Comparison of ENCODE assay signal across 9 cellular contexts in the genomic region with DNA sequence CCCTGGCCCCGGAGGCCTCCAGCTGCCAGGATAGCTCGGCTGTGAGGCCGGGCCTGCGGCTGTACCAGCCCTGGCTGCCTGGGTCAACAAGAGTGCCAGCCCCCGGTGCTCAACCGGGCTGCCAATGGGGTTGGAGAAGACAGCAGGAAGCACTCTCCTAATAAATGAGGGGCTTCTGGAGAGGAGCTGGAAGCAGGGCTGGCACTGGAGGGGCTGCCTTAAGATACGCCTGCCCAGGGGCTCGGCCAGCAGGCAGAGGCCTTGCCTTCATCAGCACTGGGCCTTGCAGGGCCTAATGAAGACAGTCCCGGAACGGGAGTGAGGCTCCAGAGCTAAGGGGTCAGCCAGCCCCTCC.
DNase-seq lines count a peak whose midpoint lies in the region; ATAC-seq, FAIRE-seq and TF ChIP-seq lines count a peak whose summit lies in the region.
"Had no signal": no experiment of that assay in that cellular context is flagged by ENCODE, and none has a peak within 500 bp of the region (broad histone marks: within the 10 kb centered on the region; RNA-seq: fewer than 3 reads in every experiment).

No MANE protein-coding gene starts in this region.

- H3K4me1 ChIP-seq in PC-3 (ENCODE audit: insufficient read depth, low read length) (peaks cover 3% of the 10 kb centered on the region; the same call in 1 of the 2 replicates), hepatocyte (ENCODE audit: insufficient read depth) (peaks cover 3% of the 10 kb centered on the region), skeletal muscle satellite cell (ENCODE audit: control insufficient read depth, insufficient read depth, low read length) (peaks cover 5% of the 10 kb centered on the region)
- H3K4me1 ChIP-seq: pancreas had no signal

- no peak for FAIRE-seq in GM12892 (lab: Jason Lieb, UNC)
- FAIRE-seq: pancreas had no signal

- H2AFZ ChIP-seq in PC-3 (ENCODE audit: low read length) (peak overlapping the region; percentile 86; the same call in 1 of the 2 replicates), hepatocyte (no peak overlapping the region)

- no peaks in the 10 kb centered on the region for H3K9me3 ChIP-seq in PC-3 (ENCODE audit: low read length)
- no peaks in the 10 kb centered on the region for H3K9me3 ChIP-seq in hepatocyte (ENCODE audit: low read depth)
- no peaks in the 10 kb centered on the region for H3K9me3 ChIP-seq in skeletal muscle satellite cell (replicated peaks; ENCODE audit: low read length)
- H3K9me3 ChIP-seq: pancreas had no signal

- no peaks in the 10 kb centered on the region for H3K36me3 ChIP-seq in PC-3 (ENCODE audit: low read depth, low read length)
- H3K36me3 ChIP-seq in hepatocyte (replicated peaks; ENCODE audit: insufficient read depth, low read depth) = no peaks in the 10 kb centered on the region
- H3K36me3 ChIP-seq in skeletal muscle satellite cell (ENCODE audit: insufficient read depth, low read length) = no peaks in the 10 kb centered on the region
- H3K36me3 ChIP-seq: pancreas had no signal

- no peak for DNase-seq in PC-3
- no peak for DNase-seq in hepatocyte (ENCODE audit: low spot score)
- DNase-seq in SIG-M5 treated with dmso at 0.1 percent for 504 hours (lab: John Stamatoyannopoulos, UW; ENCODE audit: unreplicated experiment) = no peak
- no peak for DNase-seq in GM12892 (ENCODE audit: insufficient read length)
- no peak for DNase-seq in ecto neural progenitor cell (ENCODE audit: low spot score)

- BruUV-seq in PC-3 (replicated peaks; lab: Mats Ljungman, UMichigan) = no TSS peak

- 31% methylated on average over 10 of the region's 10 CpGs for WGBS in hepatocyte (ENCODE audit: low lambda C conversion rate, missing lambda C conversion rate)

- peak overlapping the region; percentile 62; the same call in 1 of the 2 replicates for H3K4me3 ChIP-seq in PC-3 (ENCODE audit: low read length)
- H3K4me3 ChIP-seq in hepatocyte = no peak overlapping the region
- H3K4me3 ChIP-seq in skeletal muscle satellite cell (ENCODE audit: low read length) = peak overlapping the region; percentile 72

- H3K4me2 ChIP-seq in PC-3 (ENCODE audit: low read length) (peak overlapping the region; percentile 91), hepatocyte (peak overlapping the region; percentile 83), skeletal muscle satellite cell (ENCODE audit: low read length) (peak overlapping the region; percentile 100)

- H4K20me1 ChIP-seq in PC-3 (ENCODE audit: low read length) = no peaks in the 10 kb centered on the region
- no peaks in the 10 kb centered on the region for H4K20me1 ChIP-seq in hepatocyte (ENCODE audit: insufficient read depth, poor library complexity, severe bottlenecking)

- TF ChIP-seq CTCF in PC-3 (conservative IDR thresholded peaks at IDR 0.05; ENCODE audit: low read depth, low read length) = peak; percentile 24; the same call in 1 of the 2 replicates
- TF ChIP-seq CTCF in hepatocyte (IDR thresholded peaks at IDR 0.05; ENCODE audit: poor library complexity) = no peak

- intact Hi-C loops in PC-3 (cut with micrococcal nuclease) = no loop called here

- no peaks in the 10 kb centered on the region for H3F3A ChIP-seq in PC-3 (ENCODE audit: low read length, unreplicated experiment)

- H3K9ac ChIP-seq in PC-3 (ENCODE audit: low read length) = no peak overlapping the region
- H3K9ac ChIP-seq in skeletal muscle satellite cell (ENCODE audit: low read depth, low read length) = no peak overlapping the region

- POLR2A ChIA-PET in PC-3 (lab: Charles Lee; ENCODE audit: unreplicated experiment) = interaction anchor here (0.5 kb wide), 1 partner anchor 195 kb away, joined by 9 read pairs; no protein-coding TSS in a partner anchor

- no peaks in the 10 kb centered on the region for H3K79me2 ChIP-seq in PC-3 (ENCODE audit: low read length)
- H3K79me2 ChIP-seq in hepatocyte = no peaks in the 10 kb centered on the region

- H3K27me3 ChIP-seq in PC-3 (ENCODE audit: low read length) = peaks cover 65% of the 10 kb centered on the region
- peaks cover 6% of the 10 kb centered on the region for H3K27me3 ChIP-seq in hepatocyte
- H3K27me3 ChIP-seq in skeletal muscle satellite cell (ENCODE audit: control insufficient read depth, insufficient read depth, low read length) = peaks cover 73% of the 10 kb centered on the region
- H3K27me3 ChIP-seq: pancreas had no signal

- no peak for TF ChIP-seq POLR2A in GM12892 (IDR thresholded peaks at IDR 0.05; ENCODE audit: low read depth, low read length)

- H3K27ac ChIP-seq in PC-3 (ENCODE audit: low read length) (no peak overlapping the region), hepatocyte (no peak overlapping the region)

- no peaks in the 10 kb centered on the region for H3K9me2 ChIP-seq in PC-3 (replicated peaks; ENCODE audit: low read length)
- no peaks in the 10 kb centered on the region for H3K9me2 ChIP-seq in hepatocyte (replicated peaks; ENCODE audit: insufficient read depth)

- ATAC-seq in GM19452 (IDR thresholded peaks at IDR 0.05; ENCODE audit: unreplicated experiment) = peak; percentile 29
- no peak for ATAC-seq in PC-3
- no peak for ATAC-seq in GM21360 (IDR thresholded peaks at IDR 0.05; ENCODE audit: unreplicated experiment)

- CTCF ChIA-PET in PC-3 (lab: Charles Lee) = no interaction called here
